ENCODE assay signal across 2 cellular contexts in the genomic region with DNA sequence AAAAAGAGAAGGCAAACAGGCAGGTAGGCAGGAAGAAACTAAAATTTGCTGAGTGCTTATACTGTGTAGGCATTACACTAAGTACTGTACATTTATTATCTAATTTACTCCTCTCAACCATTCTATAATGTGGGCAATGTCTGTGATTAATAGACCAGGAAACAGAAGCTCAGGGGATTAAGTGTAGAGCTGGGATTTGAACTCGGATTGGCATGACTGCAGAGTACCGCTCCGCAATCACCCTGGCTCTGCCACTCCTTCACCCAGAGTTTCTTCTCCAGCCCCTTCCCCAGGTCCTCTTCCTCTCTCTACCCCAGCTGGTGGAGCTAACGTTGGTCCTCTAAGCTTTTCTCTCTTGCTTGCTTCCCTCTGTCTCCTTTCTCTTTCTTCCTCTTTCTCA.
TF ChIP-seq lines count a peak whose summit lies in the region.

No MANE protein-coding gene starts in this region.

TF ChIP-seq in A549, 52 proteins besides CTCF, POLR2A, EP300 and RAD21:
- no peak for TF ChIP-seq CHD2 (IDR thresholded peaks at IDR 0.05; ENCODE audit: low read length, partially characterized antibody)
- no peak for TF ChIP-seq NFE2L2 (conservative IDR thresholded peaks at IDR 0.05; ENCODE audit: low read length)
- no peak for TF ChIP-seq EHF (CRISPR knock-in tag; IDR thresholded peaks at IDR 0.05)
- TF ChIP-seq, protein P1, sequence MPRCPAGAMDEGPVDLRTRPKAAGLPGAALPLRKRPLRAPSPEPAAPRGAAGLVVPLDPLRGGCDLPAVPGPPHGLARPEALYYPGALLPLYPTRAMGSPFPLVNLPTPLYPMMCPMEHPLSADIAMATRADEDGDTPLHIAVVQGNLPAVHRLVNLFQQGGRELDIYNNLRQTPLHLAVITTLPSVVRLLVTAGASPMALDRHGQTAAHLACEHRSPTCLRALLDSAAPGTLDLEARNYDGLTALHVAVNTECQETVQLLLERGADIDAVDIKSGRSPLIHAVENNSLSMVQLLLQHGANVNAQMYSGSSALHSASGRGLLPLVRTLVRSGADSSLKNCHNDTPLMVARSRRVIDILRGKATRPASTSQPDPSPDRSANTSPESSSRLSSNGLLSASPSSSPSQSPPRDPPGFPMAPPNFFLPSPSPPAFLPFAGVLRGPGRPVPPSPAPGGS (IDR thresholded peaks at IDR 0.05) = no peak
- TF ChIP-seq MAZ (IDR thresholded peaks at IDR 0.05; ENCODE audit: borderline replicate concordance, low read depth, low read length) = no peak
- no peak for TF ChIP-seq NPAS2 (CRISPR knock-in tag; IDR thresholded peaks at IDR 0.05; ENCODE audit: borderline replicate concordance)
- no peak for TF ChIP-seq TFCP2L1 (CRISPR knock-in tag; IDR thresholded peaks at IDR 0.05)
- TF ChIP-seq, protein P2, sequence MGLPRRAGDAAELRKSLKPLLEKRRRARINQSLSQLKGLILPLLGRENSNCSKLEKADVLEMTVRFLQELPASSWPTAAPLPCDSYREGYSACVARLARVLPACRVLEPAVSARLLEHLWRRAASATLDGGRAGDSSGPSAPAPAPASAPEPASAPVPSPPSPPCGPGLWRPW (IDR thresholded peaks at IDR 0.05) = no peak
- TF ChIP-seq SREBF2 (IDR thresholded peaks at IDR 0.05) = no peak
- TF ChIP-seq ZFP36 (IDR thresholded peaks at IDR 0.05; ENCODE audit: borderline replicate concordance, partially characterized antibody) = no peak
- TF ChIP-seq HOXB5 (CRISPR knock-in tag; IDR thresholded peaks at IDR 0.05) = no peak
- TF ChIP-seq, protein P3, sequence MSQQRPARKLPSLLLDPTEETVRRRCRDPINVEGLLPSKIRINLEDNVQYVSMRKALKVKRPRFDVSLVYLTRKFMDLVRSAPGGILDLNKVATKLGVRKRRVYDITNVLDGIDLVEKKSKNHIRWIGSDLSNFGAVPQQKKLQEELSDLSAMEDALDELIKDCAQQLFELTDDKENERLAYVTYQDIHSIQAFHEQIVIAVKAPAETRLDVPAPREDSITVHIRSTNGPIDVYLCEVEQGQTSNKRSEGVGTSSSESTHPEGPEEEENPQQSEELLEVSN (IDR thresholded peaks at IDR 0.05; ENCODE audit: borderline replicate concordance, low read depth) = no peak
- TF ChIP-seq, protein P4, sequence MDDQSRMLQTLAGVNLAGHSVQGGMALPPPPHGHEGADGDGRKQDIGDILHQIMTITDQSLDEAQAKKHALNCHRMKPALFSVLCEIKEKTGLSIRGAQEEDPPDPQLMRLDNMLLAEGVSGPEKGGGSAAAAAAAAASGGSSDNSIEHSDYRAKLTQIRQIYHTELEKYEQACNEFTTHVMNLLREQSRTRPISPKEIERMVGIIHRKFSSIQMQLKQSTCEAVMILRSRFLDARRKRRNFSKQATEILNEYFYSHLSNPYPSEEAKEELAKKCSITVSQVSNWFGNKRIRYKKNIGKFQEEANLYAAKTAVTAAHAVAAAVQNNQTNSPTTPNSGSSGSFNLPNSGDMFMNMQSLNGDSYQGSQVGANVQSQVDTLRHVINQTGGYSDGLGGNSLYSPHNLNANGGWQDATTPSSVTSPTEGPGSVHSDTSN (IDR thresholded peaks at IDR 0.05) = no peak
- no peak for TF ChIP-seq HDAC2 (IDR thresholded peaks at IDR 0.05)
- TF ChIP-seq, protein P5, sequence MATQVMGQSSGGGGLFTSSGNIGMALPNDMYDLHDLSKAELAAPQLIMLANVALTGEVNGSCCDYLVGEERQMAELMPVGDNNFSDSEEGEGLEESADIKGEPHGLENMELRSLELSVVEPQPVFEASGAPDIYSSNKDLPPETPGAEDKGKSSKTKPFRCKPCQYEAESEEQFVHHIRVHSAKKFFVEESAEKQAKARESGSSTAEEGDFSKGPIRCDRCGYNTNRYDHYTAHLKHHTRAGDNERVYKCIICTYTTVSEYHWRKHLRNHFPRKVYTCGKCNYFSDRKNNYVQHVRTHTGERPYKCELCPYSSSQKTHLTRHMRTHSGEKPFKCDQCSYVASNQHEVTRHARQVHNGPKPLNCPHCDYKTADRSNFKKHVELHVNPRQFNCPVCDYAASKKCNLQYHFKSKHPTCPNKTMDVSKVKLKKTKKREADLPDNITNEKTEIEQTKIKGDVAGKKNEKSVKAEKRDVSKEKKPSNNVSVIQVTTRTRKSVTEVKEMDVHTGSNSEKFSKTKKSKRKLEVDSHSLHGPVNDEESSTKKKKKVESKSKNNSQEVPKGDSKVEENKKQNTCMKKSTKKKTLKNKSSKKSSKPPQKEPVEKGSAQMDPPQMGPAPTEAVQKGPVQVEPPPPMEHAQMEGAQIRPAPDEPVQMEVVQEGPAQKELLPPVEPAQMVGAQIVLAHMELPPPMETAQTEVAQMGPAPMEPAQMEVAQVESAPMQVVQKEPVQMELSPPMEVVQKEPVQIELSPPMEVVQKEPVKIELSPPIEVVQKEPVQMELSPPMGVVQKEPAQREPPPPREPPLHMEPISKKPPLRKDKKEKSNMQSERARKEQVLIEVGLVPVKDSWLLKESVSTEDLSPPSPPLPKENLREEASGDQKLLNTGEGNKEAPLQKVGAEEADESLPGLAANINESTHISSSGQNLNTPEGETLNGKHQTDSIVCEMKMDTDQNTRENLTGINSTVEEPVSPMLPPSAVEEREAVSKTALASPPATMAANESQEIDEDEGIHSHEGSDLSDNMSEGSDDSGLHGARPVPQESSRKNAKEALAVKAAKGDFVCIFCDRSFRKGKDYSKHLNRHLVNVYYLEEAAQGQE (IDR thresholded peaks at IDR 0.05) = no peak
- TF ChIP-seq GATA3 (IDR thresholded peaks at IDR 0.05; ENCODE audit: borderline replicate concordance) = no peak
- no peak for TF ChIP-seq SMC3 (IDR thresholded peaks at IDR 0.05)
- no peak for TF ChIP-seq JUNB (IDR thresholded peaks at IDR 0.05)
- no peak for TF ChIP-seq RNF2 (IDR thresholded peaks at IDR 0.05; ENCODE audit: borderline replicate concordance, low read depth)

TF ChIP-seq in IMR-90, 13 proteins besides CTCF, POLR2A, EP300 and RAD21:
- TF ChIP-seq BHLHE40 (IDR thresholded peaks at IDR 0.05; ENCODE audit: low read depth, low read length) (no peak), FOS (IDR thresholded peaks at IDR 0.05; ENCODE audit: low read depth, low read length) (no peak), RFX5 (IDR thresholded peaks at IDR 0.05; ENCODE audit: low read depth, low read length) (no peak)
